8 cellular contexts compared by ENCODE assay signal in genomic region chr13:57632276-57633140, GRCh38. TPM values are rescaled to one million over a fixed set of nuclear protein-coding genes. Genes with fewer than 3 reads are reported as not detected.
DNase-seq lines count a peak whose midpoint lies in the region; ATAC-seq and TF ChIP-seq lines count a peak whose summit lies in the region.

No MANE protein-coding gene starts in this region.

- peak overlapping the region; percentile 19 to 25 for H3K4me3 ChIP-seq in prostate gland

- WGBS in prostate gland: 10% methylated on average over 70 of the region's 70 CpGs

- no peak overlapping the region for H3K27ac ChIP-seq in prostate gland

- intact Hi-C loops in left ventricle myocardium superior (cut with micrococcal nuclease) (no loop called here), prostate gland (cut with DNase I) (no loop called here)

- no peaks in the 10 kb centered on the region for H3K36me3 ChIP-seq in prostate gland

- H3K27me3 ChIP-seq in prostate gland (replicated peaks; ENCODE audit: insufficient read depth): peaks cover 21% of the 10 kb centered on the region

- in situ Hi-C loops in G401 (cut with HindIII; ENCODE audit: low sequenced_read_pairs): no loop called here

- ATAC-seq in left ventricle myocardium superior: no peak
- ATAC-seq in HG03045 (IDR thresholded peaks at IDR 0.05; ENCODE audit: unreplicated experiment): no peak
- no peak for ATAC-seq in GM18868 (IDR thresholded peaks at IDR 0.05; ENCODE audit: unreplicated experiment)

- H3K9me3 ChIP-seq in prostate gland: no peaks in the 10 kb centered on the region

- peak; percentile 25 for DNase-seq in G401 (ENCODE audit: low spot score)
- peak; percentile 48 for DNase-seq in activated CD8-positive, alpha-beta memory T cell treated with anti-CD3 and anti-CD28 coated beads, Interleukin-2, amount 50 U/mL, for 48 hours
- DNase-seq in left ventricle myocardium superior: peak; percentile 37
- DNase-seq in prostate gland (ENCODE audit: low spot score): no peak
- DNase-seq in stimulated activated naive CD4-positive, alpha-beta T cell treated with Interleukin-2 at 50 U/mL for 16 hours (lab: John Stamatoyannopoulos, UW): no peak
- no peak for DNase-seq in NOMO-1 treated with dmso at 0.1 percent for 144 hours (lab: John Stamatoyannopoulos, UW; ENCODE audit: unreplicated experiment)

- TF ChIP-seq CTCF in prostate gland (IDR thresholded peaks at IDR 0.05): no peak

- no peak for TF ChIP-seq POLR2A in prostate gland (IDR thresholded peaks at IDR 0.05)

- no peaks in the 10 kb centered on the region for H3K4me1 ChIP-seq in prostate gland (replicated peaks)

RNA-seq across cellular contexts. Expression of gene PCDH17, which starts 1.0 kb away (rescaled TPM):
- not detected in 2 replicates for total RNA-seq in G401 (2014; rRNA removed; shearing (Covaris generic))
- 2.9 TPM for total RNA-seq in left ventricle myocardium superior
- 10 to 100 TPM in 1 of 2 donors, 1 to 10 TPM in 1; 2.5 to 13.7 TPM for total RNA-seq in prostate gland

Comparison
In these comparisons a context has a peak if more than half of its experiments do, and no peak if none do; other contexts are left out.
1. DNase-seq: peak in G401 (single experiment), activated CD8-positive, alpha-beta memory T cell treated with anti-CD3 and anti-CD28 coated beads, Interleukin-2, amount 50 U/mL, for 48 hours (single experiment) and left ventricle myocardium superior (single experiment); none in prostate gland (single experiment), stimulated activated naive CD4-positive, alpha-beta T cell treated with Interleukin-2 at 50 U/mL for 16 hours (single experiment) and NOMO-1 treated with dmso at 0.1 percent for 144 hours (single experiment).